28 cellular contexts compared by ENCODE assay signal in genomic region chr4:136670265-136670664, GRCh38.
"Had no signal": no experiment of that assay in that cellular context is flagged by ENCODE, and none has a peak within 500 bp of the region (broad histone marks: within the 10 kb centered on the region; RNA-seq: fewer than 3 reads in every experiment).

No MANE protein-coding gene starts in this region.

- H3K27ac ChIP-seq: neural progenitor cell, ovary, parathyroid adenoma, psoas muscle, skin epidermis, spleen, suprapubic skin, testis, tibial artery, transverse colon, upper lobe of right lung, uterus had no signal

- H3K79me2 ChIP-seq: parathyroid adenoma had no signal

- H3K4me3 ChIP-seq: neural progenitor cell, ovary, psoas muscle, skin epidermis, smooth muscle cell, spleen, suprapubic skin, testis, tibial artery, transverse colon, upper lobe of right lung, uterus had no signal

- DNase-seq: natural killer cell; occipital lobe; ovary; posterior cingulate gyrus; psoas muscle; right cardiac atrium; spleen; stimulated activated CD4-positive, alpha-beta T cell treated with anti-CD3 and anti-CD28 coated beads, Interleukin-12 subunit alpha, Interleukin-12 subunit beta, amount 100 ng/mL, for 4 hours; stimulated activated CD4-positive, alpha-beta T cell treated with anti-CD3 and anti-CD28 coated beads, Interleukin-1b, Interleukin-23, amount 100 ng/mL, for 48 hours; stimulated activated CD4-positive, alpha-beta T cell treated with anti-CD3 and anti-CD28 coated beads, Interleukin-4, amount 100 ng/mL, for 1 hour; stimulated activated CD4-positive, alpha-beta T cell treated with anti-CD3 and anti-CD28 coated beads, Interleukin-4, amount 100 ng/mL, for 4 hours; stimulated activated CD8-positive, alpha-beta memory T cell treated with anti-CD3 and anti-CD28 coated beads, Interleukin-4, amount 100 ng/mL, for 48 hours; stimulated activated naive CD4-positive, alpha-beta T cell; stimulated activated naive CD8-positive, alpha-beta T cell treated with anti-CD3 and anti-CD28 coated beads, Interleukin-15, amount 100 ng/mL, for 72 hours; stimulated activated naive CD8-positive, alpha-beta T cell treated with anti-CD3 and anti-CD28 coated beads, Interleukin-15, Interleukin-2, amounts not matched to agents 100 U/mL and 50 U/mL, for 24 hours; substantia nigra; testis; tibial artery; transverse colon; upper lobe of right lung; uterus had no signal

- H3K27me3 ChIP-seq: neural progenitor cell, ovary, spleen, suprapubic skin, testis, tibial artery, transverse colon, upper lobe of right lung, uterus had no signal

- H3K4me2 ChIP-seq: neural progenitor cell, smooth muscle cell had no signal

- H2AFZ ChIP-seq: neural progenitor cell, parathyroid adenoma had no signal

- H3K9me3 ChIP-seq: ovary, psoas muscle, spleen, suprapubic skin, testis, tibial artery, transverse colon, upper lobe of right lung, uterus had no signal

- H3K9ac ChIP-seq: neural progenitor cell, parathyroid adenoma had no signal

- H3K4me1 ChIP-seq: neural progenitor cell, parathyroid adenoma, psoas muscle, spleen, suprapubic skin, testis, tibial artery, transverse colon, upper lobe of right lung, uterus had no signal

- H3K36me3 ChIP-seq: neural progenitor cell, ovary, spleen, suprapubic skin, tibial artery, transverse colon, upper lobe of right lung, uterus had no signal

- ATAC-seq: natural killer cell; psoas muscle; right cardiac atrium; sciatic nerve; stimulated activated memory B cell treated with anti-CD40 and anti-IgM and Interleukin-4, amounts not matched to agents 10 μg/mL and 1 μg/mL and 100 μg/mL, for 72 hours; stimulated activated naive CD8-positive, alpha-beta T cell treated with anti-CD3 and anti-CD28 coated beads, Interleukin-15, amount 100 ng/mL, for 72 hours; stimulated activated naive CD8-positive, alpha-beta T cell treated with anti-CD3 and anti-CD28 coated beads, Interleukin-15, Interleukin-2, amounts not matched to agents 100 U/mL and 50 U/mL, for 24 hours; upper lobe of right lung had no signal
